ENCODE assay signal across 21 cellular contexts in the genomic region with DNA sequence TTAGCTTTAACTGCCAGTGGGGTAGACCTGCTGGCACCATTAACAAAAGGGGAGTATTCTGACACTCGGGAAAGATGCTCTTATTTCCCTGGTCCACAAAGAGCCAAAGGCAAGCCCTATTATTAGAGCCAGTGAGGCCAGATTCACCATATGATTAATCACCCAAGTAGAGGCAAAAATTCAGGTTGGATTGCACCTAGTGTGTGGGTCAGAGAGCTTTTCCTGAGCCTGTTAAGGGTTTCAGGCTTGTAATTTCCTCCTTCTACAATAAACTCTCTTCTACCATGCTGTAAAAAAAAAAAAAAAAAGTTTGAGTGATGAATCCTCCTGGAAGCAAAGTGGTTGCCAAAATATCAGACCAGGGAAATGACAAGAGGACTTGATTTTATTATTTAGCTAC.
"Had no signal": no experiment of that assay in that cellular context is flagged by ENCODE, and none has a peak within 500 bp of the region (broad histone marks: within the 10 kb centered on the region; RNA-seq: fewer than 3 reads in every experiment).

No MANE protein-coding gene starts in this region.

- H3K9me3 ChIP-seq: adrenal gland, SJCRH30, SK-N-SH had no signal

- H3K4me3 ChIP-seq: adrenal gland, SJCRH30 had no signal

- H3K27ac ChIP-seq: adrenal gland, SJCRH30, WERI-Rb-1 had no signal

- H3K36me3 ChIP-seq: adrenal gland, SJCRH30, WERI-Rb-1 had no signal

- H3K27me3 ChIP-seq: adrenal gland, SJCRH30 had no signal

- H3K4me1 ChIP-seq: adrenal gland, SJCRH30 had no signal

- ATAC-seq: activated CD8-positive, alpha-beta T cell treated with anti-CD3 and anti-CD28 coated beads for 36 hours; Panc1; Right ventricle myocardium inferior had no signal

- DNase-seq: activated CD4-positive, alpha-beta T cell treated with anti-CD3 and anti-CD28 coated beads for 4 hours; activated CD8-positive, alpha-beta memory T cell treated with anti-CD3 and anti-CD28 coated beads, Interleukin-2, amount 50 U/mL, for 4 hours; activated CD8-positive, alpha-beta T cell treated with anti-CD3 and anti-CD28 coated beads for 36 hours; activated naive CD4-positive, alpha-beta T cell treated with anti-CD3 and anti-CD28 coated beads, Interleukin-2, amount 50 U/mL, for 16 hours; activated naive CD8-positive, alpha-beta T cell treated with anti-CD3 and anti-CD28 coated beads, Interleukin-2, amount 10 ng/mL, durations not matched to agents 7 days and 5 days; adrenal gland; anterior cingulate cortex; Kasumi-1; KBM-7; NCI-H1105 treated with DMSO at 0.1 percent for 48 hours; NCI-H226; NCI-H526; NCI-H82; OCI-M1; RPMI8226; SJCRH30; SK-N-SH; T-helper 1 cell; WERI-Rb-1 had no signal
